Comparison of ENCODE assay signal across 18 cellular contexts in genomic region chr4:8341691-8342090, GRCh38.
A peak's percentile ranks its signal among the peaks of the same experiment; 100 is the strongest.
DNase-seq lines count a peak whose midpoint lies in the region; FAIRE-seq and TF ChIP-seq lines count a peak whose summit lies in the region.
"Had no signal": no experiment of that assay in that cellular context is flagged by ENCODE, and none has a peak within 500 bp of the region (broad histone marks: within the 10 kb centered on the region; RNA-seq: fewer than 3 reads in every experiment).

No MANE protein-coding gene starts in this region.

- no peaks in the 10 kb centered on the region for H4K20me1 ChIP-seq in osteoblast (ENCODE audit: insufficient read depth, low read length)

- H3K27ac ChIP-seq in cingulate gyrus (ENCODE audit: low read depth, low read length) (peak overlapping the region; percentile 75), left ventricle myocardium inferior (replicated peaks) (peak overlapping the region; percentile 92), neuronal stem cell (replicated peaks; ENCODE audit: low read length) (no peak overlapping the region), temporal lobe (ENCODE audit: low read depth, low read length) (peak overlapping the region; percentile 69), osteoblast (ENCODE audit: low read depth, low read length) (no peak overlapping the region)

- H3K36me3 ChIP-seq in left ventricle myocardium inferior (no peaks in the 10 kb centered on the region), neuronal stem cell (replicated peaks in 1 of 2; ENCODE audit: control insufficient read depth in 2 of 2, insufficient read depth in 2 of 2, low read length in 2 of 2) (no peaks in the 10 kb centered on the region), osteoblast (ENCODE audit: insufficient read depth, low read length) (no peaks in the 10 kb centered on the region)
- H3K36me3 ChIP-seq: Peyer's patch had no signal

- WGBS in neuronal stem cell (ENCODE audit: extremely low coverage in 2 of 2, insufficient read length in 2 of 2, insufficient replicate concordance in 1 of 2), 2 donors: no CpG with 5 or more reads among the region's 10 CpGs

- no peak overlapping the region for H3K14ac ChIP-seq in neuronal stem cell (ENCODE audit: low read length)

- H2BK15ac ChIP-seq in neuronal stem cell (ENCODE audit: low read length): no peak overlapping the region

- H2BK120ac ChIP-seq in neuronal stem cell (ENCODE audit: low read depth, low read length): no peak overlapping the region

- in situ Hi-C loops in KBM-7 (cut with MboI; ENCODE audit: low pct_unique_long_range_greater_than_20kb, low sequenced_read_pairs): no loop called here

- no peaks in the 10 kb centered on the region for H3K79me1 ChIP-seq in neuronal stem cell (ENCODE audit: low read depth, low read length)

- no peak overlapping the region for H4K91ac ChIP-seq in neuronal stem cell (ENCODE audit: low read depth, low read length, poor library complexity)

- TF ChIP-seq CTCF in left ventricle myocardium inferior (IDR thresholded peaks at IDR 0.05; ENCODE audit: borderline replicate concordance) (no peak), osteoblast (IDR thresholded peaks at IDR 0.05; ENCODE audit: extremely low read depth, low read depth, low read length) (no peak)

- H3K4me2 ChIP-seq in neuronal stem cell (ENCODE audit: insufficient read depth, low read length, poor library complexity, severe bottlenecking) (no peak overlapping the region), osteoblast (ENCODE audit: insufficient read depth, low read length) (no peak overlapping the region)

- H3K23ac ChIP-seq in neuronal stem cell (ENCODE audit: low read depth, low read length, poor library complexity): no peak overlapping the region

- no peak overlapping the region for H3K18ac ChIP-seq in neuronal stem cell (ENCODE audit: low read length)

- DNase-seq in left ventricle myocardium inferior (peak; percentile 68), neuronal stem cell (ENCODE audit: low spot score) (no peak), KBM-7 (no peak), RCC 7860 (ENCODE audit: low spot score) (no peak), osteoblast (ENCODE audit: insufficient read length, low spot score, missing footprints) (no peak)
- no peak for DNase-seq in effector CD8-positive, alpha-beta T cell (lab: John Stamatoyannopoulos, UW)
- DNase-seq: activated CD8-positive, alpha-beta T cell treated with anti-CD3 and anti-CD28 coated beads, Interleukin-2, amount 10 ng/mL, durations not matched to agents 7 days and 5 days; HFFc6; left colon; NCI-H2081 treated with DMSO at 0.1 percent for 48 hours; NCI-H748 treated with DMSO at 0.1 percent for 48 hours; stimulated activated CD4-positive, alpha-beta T cell treated with anti-CD3 and anti-CD28 coated beads, Interleukin-4, amount 100 ng/mL, for 24 hours had no signal

- H4K8ac ChIP-seq in neuronal stem cell (ENCODE audit: low read depth, low read length): no peak overlapping the region

- intact Hi-C loops in left ventricle myocardium inferior (cut with micrococcal nuclease): no loop called here

- H3K4me1 ChIP-seq in left ventricle myocardium inferior: peaks cover 41% of the 10 kb centered on the region
- peaks cover 0 to 4% of the 10 kb centered on the region in 2 donors for H3K4me1 ChIP-seq in neuronal stem cell (ENCODE audit: control insufficient read depth in 2 of 2, insufficient read depth in 1 of 2, low read depth in 1 of 2, low read length in 2 of 2)
- no peaks in the 10 kb centered on the region for H3K4me1 ChIP-seq in osteoblast (ENCODE audit: insufficient read depth, low read length)
- H3K4me1 ChIP-seq: Peyer's patch had no signal

- no peak overlapping the region for H3K4ac ChIP-seq in neuronal stem cell (ENCODE audit: low read length)

- H3K9ac ChIP-seq in neuronal stem cell (ENCODE audit: low read depth, low read length, poor library complexity): no peak overlapping the region

- H3K79me2 ChIP-seq in osteoblast (ENCODE audit: insufficient read depth, low read length): no peaks in the 10 kb centered on the region

- no peak overlapping the region for H2BK12ac ChIP-seq in neuronal stem cell (ENCODE audit: low read length)

- no peak overlapping the region for H2BK5ac ChIP-seq in neuronal stem cell (ENCODE audit: low read length)

- H2AFZ ChIP-seq in neuronal stem cell (ENCODE audit: low read length): no peak overlapping the region
- no peak overlapping the region for H2AFZ ChIP-seq in osteoblast (ENCODE audit: low read length)

- H3K4me3 ChIP-seq in left ventricle myocardium inferior: no peak overlapping the region
- no peak overlapping the region for H3K4me3 ChIP-seq in neuronal stem cell (ENCODE audit: low read length in 2 of 2)
- H3K4me3 ChIP-seq in osteoblast (ENCODE audit: insufficient read depth, low read length): no peak overlapping the region
- H3K4me3 ChIP-seq: Peyer's patch had no signal

- H3K27me3 ChIP-seq in left ventricle myocardium inferior (ENCODE audit: low read depth) (no peaks in the 10 kb centered on the region), neuronal stem cell (ENCODE audit: control insufficient read depth in 3 of 3, insufficient read depth in 3 of 3, low read depth in 1 of 3, low read length in 3 of 3) (no peaks in the 10 kb centered on the region), osteoblast (ENCODE audit: insufficient read depth, low read length) (no peaks in the 10 kb centered on the region)
- H3K27me3 ChIP-seq: Peyer's patch had no signal

- peak overlapping the region; percentile 11 for H2AK5ac ChIP-seq in neuronal stem cell (ENCODE audit: low read depth, low read length)

- H3K9me3 ChIP-seq in left ventricle myocardium inferior (replicated peaks) (no peaks in the 10 kb centered on the region), neuronal stem cell (replicated peaks in 1 of 2; ENCODE audit: control insufficient read depth in 2 of 2, insufficient read depth in 1 of 2, low read depth in 1 of 2, low read length in 2 of 2) (peaks cover 3% of the 10 kb centered on the region in 2 donors), osteoblast (ENCODE audit: low read depth, low read length) (no peaks in the 10 kb centered on the region)
- H3K9me3 ChIP-seq: Peyer's patch had no signal

- FAIRE-seq in RCC 7860 (lab: Jason Lieb, UNC): no peak
- FAIRE-seq: endothelial cell of umbilical vein, G401.6, GM12892 had no signal

Comparison
In these comparisons a context has a peak if more than half of its experiments do, and no peak if none do; other contexts are left out.
1. H3K27ac ChIP-seq: peak in cingulate gyrus (single experiment), left ventricle myocardium inferior (single experiment) and temporal lobe (single experiment); none in neuronal stem cell (single experiment) and osteoblast (single experiment).